In the genomic region with DNA sequence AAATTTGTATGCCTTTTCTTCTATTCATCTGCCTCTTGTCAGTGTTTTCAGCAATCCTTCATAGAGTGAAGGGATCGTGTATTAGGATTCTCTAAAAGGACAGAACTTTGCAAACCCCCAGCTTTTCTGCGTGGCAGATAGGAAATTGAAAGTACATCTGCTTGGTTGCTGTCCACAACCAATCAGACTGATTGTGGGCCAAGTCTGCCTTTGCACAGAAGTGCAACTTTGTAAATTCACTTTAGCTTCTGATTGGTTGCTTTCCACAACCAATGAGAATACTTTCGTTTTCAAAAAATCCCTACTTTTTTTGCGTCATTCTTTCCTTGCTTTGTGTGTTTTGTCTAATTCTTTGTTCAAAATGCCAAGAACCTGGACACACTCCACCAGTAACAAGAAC, we compare ENCODE assay signal across 20 cellular contexts.
"Had no signal": no experiment of that assay in that cellular context is flagged by ENCODE, and none has a peak within 500 bp of the region (broad histone marks: within the 10 kb centered on the region; RNA-seq: fewer than 3 reads in every experiment).

No MANE protein-coding gene starts in this region.

- H3K27ac ChIP-seq: left ventricle myocardium inferior, neutrophil, stomach, thoracic aorta had no signal

- H3K9me3 ChIP-seq: neutrophil, stomach, thoracic aorta had no signal

- H3K4me3 ChIP-seq: left ventricle myocardium inferior, stomach, thoracic aorta had no signal

- H3K4me1 ChIP-seq: stomach had no signal

- FAIRE-seq: colon had no signal

- H3K27me3 ChIP-seq: neutrophil, stomach had no signal

- H3K36me3 ChIP-seq: left ventricle myocardium inferior, neutrophil, stomach, thoracic aorta had no signal

- DNase-seq: activated CD4-positive, alpha-beta T cell treated with anti-CD3 and anti-CD28 coated beads for 4 hours; activated CD8-positive, alpha-beta T cell treated with anti-CD3 and anti-CD28 coated beads for 36 hours; activated effector memory CD4-positive, alpha-beta T cell treated with Interleukin-2 at 50 U/mL for 16 hours; activated T-cell treated with anti-CD3 and anti-CD28 coated beads, Interleukin-2, amount 50 U/mL, for 4 hours; amniotic stem cell; foreskin fibroblast; glutamatergic neuron; hypothalamus; left ventricle myocardium inferior; natural killer cell; posterior cingulate gyrus; retina; stimulated activated CD4-positive, alpha-beta T cell treated with anti-CD3 and anti-CD28 coated beads, Interleukin-12 subunit alpha, Interleukin-12 subunit beta, amount 100 ng/mL, for 4 hours; stimulated activated CD4-positive, alpha-beta T cell treated with anti-CD3 and anti-CD28 coated beads, Interleukin-2, amount 100 ng/mL, for 24 hours; stomach had no signal

- ATAC-seq: activated CD8-positive, alpha-beta T cell treated with anti-CD3 and anti-CD28 coated beads for 36 hours; activated T-cell treated with anti-CD3 and anti-CD28 coated beads, Interleukin-2, amount 50 U/mL, for 4 hours; esophagus mucosa; natural killer cell; WTC11 had no signal
